ENCODE assay signal across 13 cellular contexts in the genomic region with DNA sequence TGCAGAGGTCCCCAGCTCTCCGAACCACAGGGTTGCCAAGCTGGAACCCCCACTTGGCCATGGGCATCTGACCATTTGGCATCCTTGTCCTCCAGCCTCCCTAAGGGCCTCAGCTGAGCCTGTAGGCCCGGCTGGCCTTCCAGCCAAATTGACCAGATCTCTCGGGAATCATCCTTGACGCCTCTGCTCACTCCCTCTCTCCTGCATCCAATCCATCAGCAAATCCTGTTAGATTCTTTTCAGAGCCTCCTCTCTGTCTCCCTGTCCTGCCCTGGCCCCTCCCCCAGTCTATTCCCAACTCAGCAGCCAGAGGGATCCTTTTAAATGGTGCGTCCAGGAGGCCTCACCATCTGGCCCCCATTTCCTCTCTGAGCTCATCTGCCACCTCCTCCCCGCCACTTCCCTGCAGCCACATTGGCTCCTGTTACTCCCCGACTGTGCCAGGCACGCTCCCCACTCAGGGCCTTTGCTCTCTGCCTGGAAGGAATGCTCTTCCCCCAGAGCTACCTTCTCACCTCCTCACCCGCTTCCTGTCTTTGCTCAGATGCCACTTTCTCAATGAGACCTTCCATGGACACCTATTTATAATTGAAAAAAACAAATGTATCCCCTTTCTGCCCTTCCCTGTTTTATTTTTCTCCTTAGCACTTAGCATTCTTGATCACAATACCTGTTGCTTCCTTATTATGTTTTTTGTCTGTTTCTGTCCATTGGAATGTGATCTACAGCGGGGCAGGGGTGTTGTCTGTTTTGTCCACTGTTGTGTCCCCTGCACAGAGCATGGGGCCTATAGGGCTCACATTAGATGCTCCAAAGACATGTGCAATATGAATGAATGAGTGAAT.
DNase-seq lines count a peak whose midpoint lies in the region; ATAC-seq and TF ChIP-seq lines count a peak whose summit lies in the region.
"Had no signal": no experiment of that assay in that cellular context is flagged by ENCODE, and none has a peak within 500 bp of the region (broad histone marks: within the 10 kb centered on the region; RNA-seq: fewer than 3 reads in every experiment).

No MANE protein-coding gene starts in this region.

- no peak for TF ChIP-seq CTCF in brain (conservative IDR thresholded peaks at IDR 0.05)

- POLR2A ChIA-PET in activated CD4-positive, alpha-beta T cell treated with anti-CD3 and anti-CD28 coated beads, Interleukin-2, amount 10 ng/mL, durations not matched to agents 7 days and 5 days (lab: Charles Lee): no interaction called here
- POLR2A ChIA-PET in activated CD4-positive, alpha-beta T cell treated with anti-CD3 and anti-CD28 coated beads for 36 hours (lab: Charles Lee): no interaction called here

- H3K27me3 Mint-ChIP-seq in activated CD4-positive, alpha-beta T cell treated with anti-CD3 and anti-CD28 coated beads, Interleukin-2, amount 10 ng/mL, durations not matched to agents 7 days and 5 days: peaks cover 3% of the 10 kb centered on the region
- H3K27me3 Mint-ChIP-seq in activated CD4-positive, alpha-beta T cell treated with anti-CD3 and anti-CD28 coated beads for 36 hours: no peaks in the 10 kb centered on the region
- H3K27me3 Mint-ChIP-seq in brain: peaks cover 11% of the 10 kb centered on the region

- no peak for DNase-seq in activated CD4-positive, alpha-beta T cell treated with anti-CD3 and anti-CD28 coated beads, Interleukin-2, amount 10 ng/mL, durations not matched to agents 7 days and 5 days
- no peak for DNase-seq in activated CD4-positive, alpha-beta T cell treated with anti-CD3 and anti-CD28 coated beads for 36 hours
- DNase-seq in NCI-H1694 (lab: John Stamatoyannopoulos, UW): peak; percentile 97
- DNase-seq in sciatic nerve (ENCODE audit: low spot score): no peak
- DNase-seq in NCI-H1105 (lab: John Stamatoyannopoulos, UW): no peak
- DNase-seq: CD4-positive, CD25-positive, alpha-beta regulatory T cell; left ventricle myocardium inferior; NCI-H526 treated with DMSO at 0.1 percent for 48 hours; posterior cingulate gyrus had no signal

- intact Hi-C loops in activated CD4-positive, alpha-beta T cell treated with anti-CD3 and anti-CD28 coated beads for 36 hours (cut with DNase I, micrococcal nuclease): no loop called here
- intact Hi-C loops in sciatic nerve (cut with DNase I): no loop called here

- H3K4me3 Mint-ChIP-seq in activated CD4-positive, alpha-beta T cell treated with anti-CD3 and anti-CD28 coated beads, Interleukin-2, amount 10 ng/mL, durations not matched to agents 7 days and 5 days: no peak overlapping the region
- no peak overlapping the region for H3K4me3 Mint-ChIP-seq in activated CD4-positive, alpha-beta T cell treated with anti-CD3 and anti-CD28 coated beads for 36 hours
- peak overlapping the region in 4 of 5 experiments; percentile 1 to 31 (median 7) for H3K4me3 Mint-ChIP-seq in brain
- H3K4me3 Mint-ChIP-seq: CD4-positive, CD25-positive, alpha-beta regulatory T cell; T-helper 1 cell treated with Interleukin-12 subunit alpha and Interleukin-12 subunit beta and Interleukin-4 antibody, amounts not matched to agents 30 μg/mL and 1 μg/mL, for 36 hours had no signal

- H3K27ac Mint-ChIP-seq in activated CD4-positive, alpha-beta T cell treated with anti-CD3 and anti-CD28 coated beads, Interleukin-2, amount 10 ng/mL, durations not matched to agents 7 days and 5 days: peak overlapping the region; percentile 7
- no peak overlapping the region for H3K27ac Mint-ChIP-seq in activated CD4-positive, alpha-beta T cell treated with anti-CD3 and anti-CD28 coated beads for 36 hours
- H3K27ac Mint-ChIP-seq in brain: peak overlapping the region; percentile 61 to 93 (median 83)
- H3K27ac Mint-ChIP-seq: CD4-positive, CD25-positive, alpha-beta regulatory T cell; T-helper 1 cell treated with Interleukin-12 subunit alpha and Interleukin-12 subunit beta and Interleukin-4 antibody, amounts not matched to agents 30 μg/mL and 1 μg/mL, for 36 hours had no signal

- no peaks in the 10 kb centered on the region for H3K4me1 Mint-ChIP-seq in activated CD4-positive, alpha-beta T cell treated with anti-CD3 and anti-CD28 coated beads, Interleukin-2, amount 10 ng/mL, durations not matched to agents 7 days and 5 days
- H3K4me1 Mint-ChIP-seq in activated CD4-positive, alpha-beta T cell treated with anti-CD3 and anti-CD28 coated beads for 36 hours: no peaks in the 10 kb centered on the region
- peaks cover 26% of the 10 kb centered on the region for H3K4me1 Mint-ChIP-seq in brain
- H3K4me1 Mint-ChIP-seq: CD4-positive, CD25-positive, alpha-beta regulatory T cell had no signal

- no peaks in the 10 kb centered on the region for H3K9me3 Mint-ChIP-seq in activated CD4-positive, alpha-beta T cell treated with anti-CD3 and anti-CD28 coated beads, Interleukin-2, amount 10 ng/mL, durations not matched to agents 7 days and 5 days
- no peaks in the 10 kb centered on the region for H3K9me3 Mint-ChIP-seq in activated CD4-positive, alpha-beta T cell treated with anti-CD3 and anti-CD28 coated beads for 36 hours (ENCODE audit: low read depth)
- H3K9me3 Mint-ChIP-seq in brain: peaks cover 0 to 3% (median 0%) of the 10 kb centered on the region in 5 experiments
- H3K9me3 Mint-ChIP-seq: T-helper 1 cell treated with Interleukin-12 subunit alpha and Interleukin-12 subunit beta and Interleukin-4 antibody, amounts not matched to agents 30 μg/mL and 1 μg/mL, for 36 hours had no signal

- ATAC-seq in activated CD4-positive, alpha-beta T cell treated with anti-CD3 and anti-CD28 coated beads for 36 hours: no peak
- ATAC-seq in sciatic nerve (peak; percentile 71), HG03354 (IDR thresholded peaks at IDR 0.05; ENCODE audit: poor library complexity, severe bottlenecking, unreplicated experiment) (no peak), GM18873 (IDR thresholded peaks at IDR 0.05; ENCODE audit: low FRiP score, unreplicated experiment) (no peak)

- no peaks in the 10 kb centered on the region for H3K36me3 Mint-ChIP-seq in activated CD4-positive, alpha-beta T cell treated with anti-CD3 and anti-CD28 coated beads, Interleukin-2, amount 10 ng/mL, durations not matched to agents 7 days and 5 days (ENCODE audit: low read depth)
- H3K36me3 Mint-ChIP-seq in activated CD4-positive, alpha-beta T cell treated with anti-CD3 and anti-CD28 coated beads for 36 hours (ENCODE audit: low read depth): no peaks in the 10 kb centered on the region
- no peaks in the 10 kb centered on the region for H3K36me3 Mint-ChIP-seq in brain
- H3K36me3 Mint-ChIP-seq: CD4-positive, CD25-positive, alpha-beta regulatory T cell had no signal

- CTCF ChIA-PET in activated CD4-positive, alpha-beta T cell treated with anti-CD3 and anti-CD28 coated beads, Interleukin-2, amount 10 ng/mL, durations not matched to agents 7 days and 5 days (lab: Charles Lee): no interaction called here
- CTCF ChIA-PET in activated CD4-positive, alpha-beta T cell treated with anti-CD3 and anti-CD28 coated beads for 36 hours (lab: Charles Lee): interaction anchor here (0.5 kb wide), 1 partner anchor 14 kb away, joined by 3 read pairs; no protein-coding TSS in a partner anchor

Comparison
In these comparisons a context has a peak if more than half of its experiments do, and no peak if none do; other contexts are left out.
1. H3K4me3 Mint-ChIP-seq: peak in brain (4 of 5); none in activated CD4-positive, alpha-beta T cell treated with anti-CD3 and anti-CD28 coated beads, Interleukin-2, amount 10 ng/mL, durations not matched to agents 7 days and 5 days (single experiment) and activated CD4-positive, alpha-beta T cell treated with anti-CD3 and anti-CD28 coated beads for 36 hours (single experiment).